In the genomic region with DNA sequence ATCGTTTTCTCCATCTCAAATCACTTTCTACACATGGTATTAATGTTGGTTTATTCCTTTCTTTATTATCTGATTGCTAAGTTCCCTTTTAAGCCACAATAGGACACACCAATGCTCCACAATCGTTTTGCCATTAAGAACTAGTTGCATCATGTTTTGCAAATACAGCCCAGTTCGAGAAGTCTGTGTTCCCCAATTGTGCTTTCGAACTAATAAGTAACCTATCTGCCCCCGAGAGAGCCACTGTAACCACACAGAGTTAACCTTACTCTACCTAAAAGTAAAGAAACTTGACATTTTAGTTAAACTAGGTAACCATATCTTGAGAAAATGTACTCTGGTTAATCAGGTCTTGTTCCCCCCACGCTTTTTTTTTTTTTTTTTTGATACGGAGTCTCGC, we compare ENCODE assay signal across 1 cellular context.
TF ChIP-seq lines count a peak whose summit lies in the region.

No MANE protein-coding gene starts in this region.

TF ChIP-seq in HepG2, 621 proteins besides CTCF, POLR2A, EP300 and RAD21 (continued from another document and continues in another):
- TF ChIP-seq, protein P1, sequence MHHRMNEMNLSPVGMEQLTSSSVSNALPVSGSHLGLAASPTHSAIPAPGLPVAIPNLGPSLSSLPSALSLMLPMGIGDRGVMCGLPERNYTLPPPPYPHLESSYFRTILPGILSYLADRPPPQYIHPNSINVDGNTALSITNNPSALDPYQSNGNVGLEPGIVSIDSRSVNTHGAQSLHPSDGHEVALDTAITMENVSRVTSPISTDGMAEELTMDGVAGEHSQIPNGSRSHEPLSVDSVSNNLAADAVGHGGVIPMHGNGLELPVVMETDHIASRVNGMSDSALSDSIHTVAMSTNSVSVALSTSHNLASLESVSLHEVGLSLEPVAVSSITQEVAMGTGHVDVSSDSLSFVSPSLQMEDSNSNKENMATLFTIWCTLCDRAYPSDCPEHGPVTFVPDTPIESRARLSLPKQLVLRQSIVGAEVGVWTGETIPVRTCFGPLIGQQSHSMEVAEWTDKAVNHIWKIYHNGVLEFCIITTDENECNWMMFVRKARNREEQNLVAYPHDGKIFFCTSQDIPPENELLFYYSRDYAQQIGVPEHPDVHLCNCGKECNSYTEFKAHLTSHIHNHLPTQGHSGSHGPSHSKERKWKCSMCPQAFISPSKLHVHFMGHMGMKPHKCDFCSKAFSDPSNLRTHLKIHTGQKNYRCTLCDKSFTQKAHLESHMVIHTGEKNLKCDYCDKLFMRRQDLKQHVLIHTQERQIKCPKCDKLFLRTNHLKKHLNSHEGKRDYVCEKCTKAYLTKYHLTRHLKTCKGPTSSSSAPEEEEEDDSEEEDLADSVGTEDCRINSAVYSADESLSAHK (CRISPR knock-in tag; IDR thresholded peaks at IDR 0.05; ENCODE audit: borderline replicate concordance): no peak
- no peak for TF ChIP-seq ZNF484 (CRISPR knock-in tag; IDR thresholded peaks at IDR 0.05; ENCODE audit: borderline replicate concordance, low read depth)
- TF ChIP-seq, protein P2, sequence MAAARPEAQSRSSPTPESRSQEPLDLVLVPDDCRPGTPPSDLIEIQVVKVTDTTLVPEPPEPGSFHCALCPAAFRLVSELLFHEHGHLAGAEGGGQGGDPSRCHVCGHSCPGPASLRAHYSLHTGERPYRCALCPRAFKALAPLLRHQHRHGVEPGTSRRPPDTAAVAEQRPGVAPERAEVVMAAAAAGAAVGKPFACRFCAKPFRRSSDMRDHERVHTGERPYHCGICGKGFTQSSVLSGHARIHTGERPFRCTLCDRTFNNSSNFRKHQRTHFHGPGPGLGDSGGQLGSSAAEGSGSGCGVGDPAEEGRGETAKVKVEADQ (CRISPR knock-in tag; IDR thresholded peaks at IDR 0.05; ENCODE audit: borderline replicate concordance): no peak
- 0 out of 2 replicates have a peak, but pooled peaks have one; percentile 22 for TF ChIP-seq MIXL1 (CRISPR knock-in tag; IDR thresholded peaks at IDR 0.05)
- TF ChIP-seq, protein P3, sequence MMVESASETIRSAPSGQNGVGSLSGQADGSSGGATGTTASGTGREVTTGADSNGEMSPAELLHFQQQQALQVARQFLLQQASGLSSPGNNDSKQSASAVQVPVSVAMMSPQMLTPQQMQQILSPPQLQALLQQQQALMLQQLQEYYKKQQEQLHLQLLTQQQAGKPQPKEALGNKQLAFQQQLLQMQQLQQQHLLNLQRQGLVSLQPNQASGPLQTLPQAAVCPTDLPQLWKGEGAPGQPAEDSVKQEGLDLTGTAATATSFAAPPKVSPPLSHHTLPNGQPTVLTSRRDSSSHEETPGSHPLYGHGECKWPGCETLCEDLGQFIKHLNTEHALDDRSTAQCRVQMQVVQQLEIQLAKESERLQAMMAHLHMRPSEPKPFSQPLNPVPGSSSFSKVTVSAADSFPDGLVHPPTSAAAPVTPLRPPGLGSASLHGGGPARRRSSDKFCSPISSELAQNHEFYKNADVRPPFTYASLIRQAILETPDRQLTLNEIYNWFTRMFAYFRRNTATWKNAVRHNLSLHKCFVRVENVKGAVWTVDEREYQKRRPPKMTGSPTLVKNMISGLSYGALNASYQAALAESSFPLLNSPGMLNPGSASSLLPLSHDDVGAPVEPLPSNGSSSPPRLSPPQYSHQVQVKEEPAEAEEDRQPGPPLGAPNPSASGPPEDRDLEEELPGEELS (CRISPR knock-in tag; IDR thresholded peaks at IDR 0.05): no peak
- TF ChIP-seq ZNF607 (CRISPR knock-in tag; IDR thresholded peaks at IDR 0.05; ENCODE audit: borderline replicate concordance): no peak
- peak; percentile 95 for TF ChIP-seq CEBPG (CRISPR knock-in tag; IDR thresholded peaks at IDR 0.05)
- TF ChIP-seq, protein P4, sequence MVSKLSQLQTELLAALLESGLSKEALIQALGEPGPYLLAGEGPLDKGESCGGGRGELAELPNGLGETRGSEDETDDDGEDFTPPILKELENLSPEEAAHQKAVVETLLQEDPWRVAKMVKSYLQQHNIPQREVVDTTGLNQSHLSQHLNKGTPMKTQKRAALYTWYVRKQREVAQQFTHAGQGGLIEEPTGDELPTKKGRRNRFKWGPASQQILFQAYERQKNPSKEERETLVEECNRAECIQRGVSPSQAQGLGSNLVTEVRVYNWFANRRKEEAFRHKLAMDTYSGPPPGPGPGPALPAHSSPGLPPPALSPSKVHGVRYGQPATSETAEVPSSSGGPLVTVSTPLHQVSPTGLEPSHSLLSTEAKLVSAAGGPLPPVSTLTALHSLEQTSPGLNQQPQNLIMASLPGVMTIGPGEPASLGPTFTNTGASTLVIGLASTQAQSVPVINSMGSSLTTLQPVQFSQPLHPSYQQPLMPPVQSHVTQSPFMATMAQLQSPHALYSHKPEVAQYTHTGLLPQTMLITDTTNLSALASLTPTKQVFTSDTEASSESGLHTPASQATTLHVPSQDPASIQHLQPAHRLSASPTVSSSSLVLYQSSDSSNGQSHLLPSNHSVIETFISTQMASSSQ (IDR thresholded peaks at IDR 0.05; ENCODE audit: low read depth): peak; percentile 63; the same call in 1 of the 2 replicates
- TF ChIP-seq, protein P4 (CRISPR knock-in tag; IDR thresholded peaks at IDR 0.05; ENCODE audit: borderline replicate concordance): no peak; the same call in 1 of the 2 replicates
- TF ChIP-seq GABPB1 (CRISPR knock-in tag; IDR thresholded peaks at IDR 0.05): no peak
- TF ChIP-seq ZNF362 (CRISPR knock-in tag; IDR thresholded peaks at IDR 0.05; ENCODE audit: borderline replicate concordance): 0 out of 2 replicates have a peak, but pooled peaks have one; percentile 61
- TF ChIP-seq ZNF558 (CRISPR knock-in tag; IDR thresholded peaks at IDR 0.05; ENCODE audit: borderline replicate concordance): no peak
- TF ChIP-seq, protein P5, sequence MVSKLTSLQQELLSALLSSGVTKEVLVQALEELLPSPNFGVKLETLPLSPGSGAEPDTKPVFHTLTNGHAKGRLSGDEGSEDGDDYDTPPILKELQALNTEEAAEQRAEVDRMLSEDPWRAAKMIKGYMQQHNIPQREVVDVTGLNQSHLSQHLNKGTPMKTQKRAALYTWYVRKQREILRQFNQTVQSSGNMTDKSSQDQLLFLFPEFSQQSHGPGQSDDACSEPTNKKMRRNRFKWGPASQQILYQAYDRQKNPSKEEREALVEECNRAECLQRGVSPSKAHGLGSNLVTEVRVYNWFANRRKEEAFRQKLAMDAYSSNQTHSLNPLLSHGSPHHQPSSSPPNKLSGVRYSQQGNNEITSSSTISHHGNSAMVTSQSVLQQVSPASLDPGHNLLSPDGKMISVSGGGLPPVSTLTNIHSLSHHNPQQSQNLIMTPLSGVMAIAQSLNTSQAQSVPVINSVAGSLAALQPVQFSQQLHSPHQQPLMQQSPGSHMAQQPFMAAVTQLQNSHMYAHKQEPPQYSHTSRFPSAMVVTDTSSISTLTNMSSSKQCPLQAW (CRISPR knock-in tag; IDR thresholded peaks at IDR 0.05): no peak; the same call in 1 of the 2 replicates
- TF ChIP-seq LBX2 (CRISPR knock-in tag; IDR thresholded peaks at IDR 0.05; ENCODE audit: borderline replicate concordance): no peak
- no peak for TF ChIP-seq ZNF616 (CRISPR knock-in tag; IDR thresholded peaks at IDR 0.05; ENCODE audit: low read depth)
- TF ChIP-seq ARHGAP35 (CRISPR knock-in tag; IDR thresholded peaks at IDR 0.05; ENCODE audit: borderline replicate concordance): no peak
- peak; percentile 81 for TF ChIP-seq ZFAT (CRISPR knock-in tag; conservative IDR thresholded peaks at IDR 0.05)
- TF ChIP-seq TOE1 (CRISPR knock-in tag; IDR thresholded peaks at IDR 0.05): 0 out of 2 replicates have a peak, but pooled peaks have one; percentile 23
- TF ChIP-seq DNMT1 (CRISPR knock-in tag; IDR thresholded peaks at IDR 0.05): no peak
- TF ChIP-seq RAD51 (IDR thresholded peaks at IDR 0.05; ENCODE audit: borderline replicate concordance): no peak
- TF ChIP-seq KLF12 (CRISPR knock-in tag; IDR thresholded peaks at IDR 0.05; ENCODE audit: borderline replicate concordance): no peak
- TF ChIP-seq, protein P6, sequence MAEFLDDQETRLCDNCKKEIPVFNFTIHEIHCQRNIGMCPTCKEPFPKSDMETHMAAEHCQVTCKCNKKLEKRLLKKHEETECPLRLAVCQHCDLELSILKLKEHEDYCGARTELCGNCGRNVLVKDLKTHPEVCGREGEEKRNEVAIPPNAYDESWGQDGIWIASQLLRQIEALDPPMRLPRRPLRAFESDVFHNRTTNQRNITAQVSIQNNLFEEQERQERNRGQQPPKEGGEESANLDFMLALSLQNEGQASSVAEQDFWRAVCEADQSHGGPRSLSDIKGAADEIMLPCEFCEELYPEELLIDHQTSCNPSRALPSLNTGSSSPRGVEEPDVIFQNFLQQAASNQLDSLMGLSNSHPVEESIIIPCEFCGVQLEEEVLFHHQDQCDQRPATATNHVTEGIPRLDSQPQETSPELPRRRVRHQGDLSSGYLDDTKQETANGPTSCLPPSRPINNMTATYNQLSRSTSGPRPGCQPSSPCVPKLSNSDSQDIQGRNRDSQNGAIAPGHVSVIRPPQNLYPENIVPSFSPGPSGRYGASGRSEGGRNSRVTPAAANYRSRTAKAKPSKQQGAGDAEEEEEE (CRISPR knock-in tag; IDR thresholded peaks at IDR 0.05; ENCODE audit: borderline replicate concordance): no peak
- no peak for TF ChIP-seq ZNF17 (CRISPR knock-in tag; IDR thresholded peaks at IDR 0.05)
- no peak for TF ChIP-seq ZNF124 (CRISPR knock-in tag; IDR thresholded peaks at IDR 0.05)
- TF ChIP-seq ZNF224 (CRISPR knock-in tag; IDR thresholded peaks at IDR 0.05): no peak
- TF ChIP-seq HOMEZ (CRISPR knock-in tag; IDR thresholded peaks at IDR 0.05; ENCODE audit: low read depth): peak; percentile 58; the same call in 1 of the 2 replicates
- TF ChIP-seq, protein P7, sequence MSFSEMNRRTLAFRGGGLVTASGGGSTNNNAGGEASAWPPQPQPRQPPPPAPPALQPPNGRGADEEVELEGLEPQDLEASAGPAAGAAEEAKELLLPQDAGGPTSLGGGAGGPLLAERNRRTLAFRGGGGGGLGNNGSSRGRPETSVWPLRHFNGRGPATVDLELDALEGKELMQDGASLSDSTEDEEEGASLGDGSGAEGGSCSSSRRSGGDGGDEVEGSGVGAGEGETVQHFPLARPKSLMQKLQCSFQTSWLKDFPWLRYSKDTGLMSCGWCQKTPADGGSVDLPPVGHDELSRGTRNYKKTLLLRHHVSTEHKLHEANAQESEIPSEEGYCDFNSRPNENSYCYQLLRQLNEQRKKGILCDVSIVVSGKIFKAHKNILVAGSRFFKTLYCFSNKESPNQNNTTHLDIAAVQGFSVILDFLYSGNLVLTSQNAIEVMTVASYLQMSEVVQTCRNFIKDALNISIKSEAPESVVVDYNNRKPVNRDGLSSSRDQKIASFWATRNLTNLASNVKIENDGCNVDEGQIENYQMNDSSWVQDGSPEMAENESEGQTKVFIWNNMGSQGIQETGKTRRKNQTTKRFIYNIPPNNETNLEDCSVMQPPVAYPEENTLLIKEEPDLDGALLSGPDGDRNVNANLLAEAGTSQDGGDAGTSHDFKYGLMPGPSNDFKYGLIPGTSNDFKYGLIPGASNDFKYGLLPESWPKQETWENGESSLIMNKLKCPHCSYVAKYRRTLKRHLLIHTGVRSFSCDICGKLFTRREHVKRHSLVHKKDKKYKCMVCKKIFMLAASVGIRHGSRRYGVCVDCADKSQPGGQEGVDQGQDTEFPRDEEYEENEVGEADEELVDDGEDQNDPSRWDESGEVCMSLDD (CRISPR knock-in tag; IDR thresholded peaks at IDR 0.05; ENCODE audit: borderline replicate concordance): no peak
- no peak for TF ChIP-seq ATAD3A (CRISPR knock-in tag; IDR thresholded peaks at IDR 0.05)
- TF ChIP-seq SIX4 (CRISPR knock-in tag; IDR thresholded peaks at IDR 0.05): no peak
- peak; percentile 19; the same call in 1 of the 2 replicates for TF ChIP-seq PATZ1 (CRISPR knock-in tag; IDR thresholded peaks at IDR 0.05)
- TF ChIP-seq KDM5A (IDR thresholded peaks at IDR 0.05; ENCODE audit: borderline replicate concordance, low read length): no peak; the same call in 1 of the 2 replicates
- no peak for TF ChIP-seq SIN3B (IDR thresholded peaks at IDR 0.05; ENCODE audit: low read length)
- no peak for TF ChIP-seq AHR (CRISPR knock-in tag; IDR thresholded peaks at IDR 0.05)
